Comparison of ENCODE assay signal across 8 cellular contexts in genomic region chr5:108685448-108686216, GRCh38.
A peak's percentile ranks its signal among the peaks of the same experiment; 100 is the strongest.
DNase-seq lines count a peak whose midpoint lies in the region; ATAC-seq and TF ChIP-seq lines count a peak whose summit lies in the region.
"Not testable (repeated sequence)": the region's sequence is repeated elsewhere in the genome, so short reads cannot be mapped to it uniquely, and the experiment has no call there.

No MANE protein-coding gene starts in this region.

- H3K27ac Mint-ChIP-seq in nephron; stimulated activated naive B cell treated with anti-CD40 and anti-IgM and Interleukin-4, amounts not matched to agents 10 μg/mL and 1 μg/mL and 100 μg/mL, for 72 hours: not testable (repeated sequence)

- not testable (repeated sequence) for H3K4me1 Mint-ChIP-seq in nephron
- H3K4me1 Mint-ChIP-seq in stimulated activated naive B cell treated with anti-CD40 and anti-IgM and Interleukin-4, amounts not matched to agents 10 μg/mL and 1 μg/mL and 100 μg/mL, for 72 hours = peaks cover 8 to 20% of the 10 kb centered on the region in 2 donors

- not testable (repeated sequence) for H3K36me3 ChIP-seq in HUES48 (ENCODE audit: control insufficient read depth, insufficient read depth, low read length); esophagus squamous epithelium

- H3K27me3 ChIP-seq in HUES48 (ENCODE audit: control insufficient read depth, insufficient read depth, low read length); esophagus squamous epithelium: not testable (repeated sequence)

- H3K4me1 ChIP-seq in HUES48 (ENCODE audit: control insufficient read depth, insufficient read depth, low read length) (peaks cover 31% of the 10 kb centered on the region), esophagus squamous epithelium (peaks cover 0 to 16% (median 0%) of the 10 kb centered on the region in 3 donors)

- not testable (repeated sequence) for H3K27me3 Mint-ChIP-seq in nephron (ENCODE audit: low read depth); stimulated activated naive B cell treated with anti-CD40 and anti-IgM and Interleukin-4, amounts not matched to agents 10 μg/mL and 1 μg/mL and 100 μg/mL, for 72 hours

- H3K4me3 Mint-ChIP-seq in nephron = peak overlapping the region in 2 of 3 experiments; percentile 30 to 44
- H3K4me3 Mint-ChIP-seq in stimulated activated naive B cell treated with anti-CD40 and anti-IgM and Interleukin-4, amounts not matched to agents 10 μg/mL and 1 μg/mL and 100 μg/mL, for 72 hours = not testable (repeated sequence)

- intact Hi-C loops in esophagus squamous epithelium (cut with DNase I) = not testable (repeated sequence)

- ATAC-seq in stimulated activated naive B cell treated with anti-CD40 and anti-IgM and Interleukin-4, amounts not matched to agents 10 μg/mL and 1 μg/mL and 100 μg/mL, for 72 hours (replicated peaks) = peak; percentile 39 to 57

- not testable (repeated sequence) for H3K9me3 Mint-ChIP-seq in nephron; stimulated activated naive B cell treated with anti-CD40 and anti-IgM and Interleukin-4, amounts not matched to agents 10 μg/mL and 1 μg/mL and 100 μg/mL, for 72 hours

- not testable (repeated sequence) for TF ChIP-seq POLR2A in esophagus squamous epithelium (IDR thresholded peaks at IDR 0.05)

- not testable (repeated sequence) for H3K36me3 Mint-ChIP-seq in nephron (ENCODE audit: low read depth); stimulated activated naive B cell treated with anti-CD40 and anti-IgM and Interleukin-4, amounts not matched to agents 10 μg/mL and 1 μg/mL and 100 μg/mL, for 72 hours

- not testable (repeated sequence) for H3K9me3 ChIP-seq in HUES48 (ENCODE audit: control insufficient read depth, insufficient read depth, low read length); esophagus squamous epithelium

- H3K9ac ChIP-seq in HUES48 (ENCODE audit: low read depth, low read length) = 0 out of 2 replicates have a peak overlapping the region, but pooled peaks have one; percentile 6

- TF ChIP-seq CTCF in esophagus squamous epithelium (IDR thresholded peaks at IDR 0.05); nephron (IDR thresholded peaks at IDR 0.05; ENCODE audit: unreplicated experiment in 3 of 3): not testable (repeated sequence)

- DNase-seq in COLO668 (lab: John Stamatoyannopoulos, UW; ENCODE audit: unreplicated experiment) (peak; percentile 6), NCI-H774 (lab: John Stamatoyannopoulos, UW) (peak; percentile 10), amniotic epithelial cell (ENCODE audit: low read depth) (peak; percentile 28), left kidney (ENCODE audit: low read depth, low spot score) (peak; percentile 45)
- DNase-seq in esophagus squamous epithelium (lab: John Stamatoyannopoulos, UW); stimulated activated naive B cell treated with anti-CD40 and anti-IgM and Interleukin-4, amounts not matched to agents 10 μg/mL and 1 μg/mL and 100 μg/mL, for 72 hours: not testable (repeated sequence)

- WGBS in esophagus squamous epithelium, 2 donors = 42 to 62% methylated on average over 7 of the region's 19 CpGs

- H3K4me3 ChIP-seq in HUES48 (ENCODE audit: low read depth, low read length) (peak overlapping the region; percentile 12; the same call in 1 of the 2 replicates), esophagus squamous epithelium (peak overlapping the region in 3 of 4 donors; percentile 8 to 23 (median 13))

- H3K27ac ChIP-seq in HUES48 (ENCODE audit: low read depth, low read length) = peak overlapping the region; percentile 80
- not testable (repeated sequence) for H3K27ac ChIP-seq in esophagus squamous epithelium
